Comparison of ENCODE assay signal across 32 cellular contexts in genomic region chr10:123303581-123303980, GRCh38.
"Had no signal": no experiment of that assay in that cellular context is flagged by ENCODE, and none has a peak within 500 bp of the region (broad histone marks: within the 10 kb centered on the region; RNA-seq: fewer than 3 reads in every experiment).

No MANE protein-coding gene starts in this region.

- H3K9ac ChIP-seq: KMS-11 had no signal

- H3K9me3 ChIP-seq: MG63, SJCRH30 had no signal

- H3K36me3 ChIP-seq: MG63, SJCRH30 had no signal

- H3K4me3 ChIP-seq: MG63, PC-9, SJCRH30, SK-N-MC had no signal

- DNase-seq: Karpas-422, KBM-7, MG63, NCI-H1048, NCI-H1092 treated with DMSO at 0.1 percent for 48 hours, NCI-H1105 treated with DMSO at 0.1 percent for 48 hours, NCI-H1417, NCI-H1436, NCI-H146, NCI-H1694, NCI-H187, NCI-H1930, NCI-H2029 treated with DMSO at 0.1 percent for 48 hours, NCI-H2081 treated with DMSO at 0.1 percent for 48 hours, NCI-H2107, NCI-H2171, NCI-H226, NCI-H446 treated with DMSO at 0.1 percent for 48 hours, NCI-H510A, NCI-H524 treated with DMSO at 0.1 percent for 48 hours, NCI-H526 treated with DMSO at 0.1 percent for 48 hours, NCI-H774, PC-9, SHP77, SIG-M5, SJCRH30 had no signal

- H3K27ac ChIP-seq: KMS-11, PC-9, RWPE1, SJCRH30, SK-N-MC had no signal

- ATAC-seq: Panc1, Right ventricle myocardium inferior, SK-N-SH treated with all-trans-retinoic acid at 6 μM for 48 hours had no signal

- H3K4me2 ChIP-seq: KMS-11, PC-9 had no signal

- H2AFZ ChIP-seq: PC-9 had no signal

- H3K27me3 ChIP-seq: MG63, SJCRH30 had no signal
